2 cellular contexts compared by ENCODE assay signal in the genomic region with DNA sequence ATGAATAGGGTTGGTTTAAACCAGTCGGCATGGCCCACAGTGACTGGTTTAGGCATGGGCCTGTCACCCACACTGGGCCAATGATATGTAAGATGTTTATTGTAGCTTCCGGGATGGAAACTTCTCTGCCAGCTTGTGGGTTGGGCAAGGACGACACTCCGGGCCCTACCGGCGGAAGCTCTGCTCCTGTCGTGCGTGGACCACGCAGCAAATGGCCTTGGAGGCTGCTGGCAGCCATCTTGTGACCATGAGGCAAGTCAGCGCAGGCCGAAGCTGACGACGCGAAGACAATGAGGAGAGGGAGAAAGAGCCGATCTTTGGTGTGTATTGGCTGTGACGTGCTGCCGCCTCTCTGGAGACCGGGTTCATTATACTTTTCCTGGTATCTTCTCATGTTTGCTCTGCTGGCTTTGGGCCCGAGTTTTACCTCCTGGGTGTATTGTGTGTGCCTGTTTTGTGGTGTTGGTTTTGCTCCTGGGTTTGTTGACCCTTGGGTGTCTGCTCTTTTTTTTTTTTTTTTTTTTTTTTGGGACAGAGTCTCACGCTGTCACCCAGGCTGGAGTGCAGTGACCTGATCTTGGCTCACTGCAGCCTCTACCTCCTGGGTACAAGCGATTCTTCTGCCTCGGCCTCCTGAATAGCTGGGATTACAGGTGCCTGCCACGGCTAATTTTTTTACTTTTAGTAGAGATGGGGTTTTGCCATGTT.
TF ChIP-seq lines count a peak whose summit lies in the region.

No MANE protein-coding gene starts in this region.

TF ChIP-seq in HEK293, 187 proteins besides CTCF, POLR2A, EP300 and RAD21:
- TF ChIP-seq, protein P1, sequence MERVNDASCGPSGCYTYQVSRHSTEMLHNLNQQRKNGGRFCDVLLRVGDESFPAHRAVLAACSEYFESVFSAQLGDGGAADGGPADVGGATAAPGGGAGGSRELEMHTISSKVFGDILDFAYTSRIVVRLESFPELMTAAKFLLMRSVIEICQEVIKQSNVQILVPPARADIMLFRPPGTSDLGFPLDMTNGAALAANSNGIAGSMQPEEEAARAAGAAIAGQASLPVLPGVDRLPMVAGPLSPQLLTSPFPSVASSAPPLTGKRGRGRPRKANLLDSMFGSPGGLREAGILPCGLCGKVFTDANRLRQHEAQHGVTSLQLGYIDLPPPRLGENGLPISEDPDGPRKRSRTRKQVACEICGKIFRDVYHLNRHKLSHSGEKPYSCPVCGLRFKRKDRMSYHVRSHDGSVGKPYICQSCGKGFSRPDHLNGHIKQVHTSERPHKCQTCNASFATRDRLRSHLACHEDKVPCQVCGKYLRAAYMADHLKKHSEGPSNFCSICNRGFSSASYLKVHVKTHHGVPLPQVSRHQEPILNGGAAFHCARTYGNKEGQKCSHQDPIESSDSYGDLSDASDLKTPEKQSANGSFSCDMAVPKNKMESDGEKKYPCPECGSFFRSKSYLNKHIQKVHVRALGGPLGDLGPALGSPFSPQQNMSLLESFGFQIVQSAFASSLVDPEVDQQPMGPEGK (tag by site-specific recombination; IDR thresholded peaks at IDR 0.05): no peak
- TF ChIP-seq GLIS1 (tag by site-specific recombination; IDR thresholded peaks at IDR 0.05): peak; percentile 87
- TF ChIP-seq, protein P2, sequence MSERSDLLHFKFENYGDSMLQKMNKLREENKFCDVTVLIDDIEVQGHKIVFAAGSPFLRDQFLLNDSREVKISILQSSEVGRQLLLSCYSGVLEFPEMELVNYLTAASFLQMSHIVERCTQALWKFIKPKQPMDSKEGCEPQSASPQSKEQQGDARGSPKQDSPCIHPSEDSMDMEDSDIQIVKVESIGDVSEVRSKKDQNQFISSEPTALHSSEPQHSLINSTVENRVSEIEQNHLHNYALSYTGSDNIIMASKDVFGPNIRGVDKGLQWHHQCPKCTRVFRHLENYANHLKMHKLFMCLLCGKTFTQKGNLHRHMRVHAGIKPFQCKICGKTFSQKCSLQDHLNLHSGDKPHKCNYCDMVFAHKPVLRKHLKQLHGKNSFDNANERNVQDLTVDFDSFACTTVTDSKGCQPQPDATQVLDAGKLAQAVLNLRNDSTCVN (tag by site-specific recombination; optimal IDR thresholded peaks at IDR 0.05): peak; percentile 11
TF ChIP-seq in HEK293: peak in this region for 2.

TF ChIP-seq in GM12891, 5 proteins besides CTCF, POLR2A, EP300 and RAD21:
- TF ChIP-seq PAX5 (IDR thresholded peaks at IDR 0.05; ENCODE audit: insufficient read depth, low read length, severe bottlenecking): no peak
- TF ChIP-seq POLR2AphosphoS5 (IDR thresholded peaks at IDR 0.05; ENCODE audit: low read depth, low read length): no peak
- no peak for TF ChIP-seq SPI1 (IDR thresholded peaks at IDR 0.05; ENCODE audit: low read depth, low read length)
- TF ChIP-seq TAF1 (IDR thresholded peaks at IDR 0.05; ENCODE audit: low read depth, low read length): no peak
- no peak for TF ChIP-seq POU2F2 (IDR thresholded peaks at IDR 0.05; ENCODE audit: low read depth, low read length)
